In the genomic region with DNA sequence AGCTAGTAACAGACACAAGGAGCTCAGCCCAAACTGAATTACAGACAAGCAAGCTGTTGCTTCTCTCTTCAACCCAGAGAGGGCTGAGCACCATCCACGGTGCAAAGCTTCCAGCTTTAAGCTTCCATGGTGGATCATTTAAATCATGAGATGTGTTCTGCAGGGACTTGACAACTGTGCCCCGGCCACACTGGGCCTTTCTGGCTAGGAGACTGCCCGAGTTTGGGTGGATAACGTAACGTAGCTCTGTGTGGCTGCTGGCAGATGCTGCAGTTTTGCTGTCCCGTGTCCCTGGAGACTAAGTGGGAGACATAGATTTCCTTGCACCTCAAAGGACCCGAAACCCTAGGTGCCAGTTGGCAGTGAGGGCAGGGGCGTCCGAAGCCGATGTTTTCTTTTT, we compare ENCODE assay signal across 25 cellular contexts.
"Had no signal": no experiment of that assay in that cellular context is flagged by ENCODE, and none has a peak within 500 bp of the region (broad histone marks: within the 10 kb centered on the region; RNA-seq: fewer than 3 reads in every experiment).

No MANE protein-coding gene starts in this region.

- H3K36me3 Mint-ChIP-seq: immature natural killer cell, mesothelial cell of epicardium had no signal

- H3K4me3 Mint-ChIP-seq: dendritic cell treated with granulocyte-macrophage colony-stimulating factor and Interleukin-4, amounts not matched to agents 40 ng/mL and 50 ng/mL, for 4 days; effector memory CD8-positive, alpha-beta T cell; endodermal cell; immature natural killer cell; mesothelial cell of epicardium had no signal

- H3K9me3 ChIP-seq: esophagus squamous epithelium, heart left ventricle, left lung, lower lobe of right lung had no signal

- H3K36me3 ChIP-seq: esophagus squamous epithelium, gastroesophageal sphincter, heart left ventricle, left lung, lower lobe of right lung had no signal

- H3K9me3 Mint-ChIP-seq: endodermal cell, mesothelial cell of epicardium had no signal

- H3K4me1 Mint-ChIP-seq: endodermal cell, immature natural killer cell, mesothelial cell of epicardium had no signal

- H3K4me2 ChIP-seq: hepatocyte had no signal

- H3K27me3 ChIP-seq: foreskin keratinocyte, heart left ventricle, hepatocyte, left lung had no signal

- H3K27ac ChIP-seq: epithelial cell of prostate, esophagus squamous epithelium, foreskin keratinocyte, gastroesophageal sphincter, heart left ventricle, hepatocyte, left lung, lower lobe of right lung had no signal

- H3K4me3 ChIP-seq: esophagus squamous epithelium, gastroesophageal sphincter, heart left ventricle, hepatocyte, left lung, lower lobe of right lung, mucosa of descending colon had no signal

- H2AFZ ChIP-seq: hepatocyte had no signal

- H3K27ac Mint-ChIP-seq: dendritic cell treated with granulocyte-macrophage colony-stimulating factor and Interleukin-4, amounts not matched to agents 40 ng/mL and 50 ng/mL, for 4 days; effector memory CD8-positive, alpha-beta T cell; endodermal cell; mesothelial cell of epicardium had no signal

- DNase-seq: cortex of kidney; effector CD8-positive, alpha-beta T cell; effector memory CD8-positive, alpha-beta T cell; endodermal cell; erythroblast; esophagus squamous epithelium; foreskin keratinocyte; heart left ventricle; hypothalamus; immature natural killer cell; islet precursor cell; left cardiac atrium; left lung; left ventricle myocardium superior; lower lobe of right lung; mesenchymal stem cell; mucosa of descending colon had no signal

- H3K27me3 Mint-ChIP-seq: dendritic cell treated with granulocyte-macrophage colony-stimulating factor and Interleukin-4, amounts not matched to agents 40 ng/mL and 50 ng/mL, for 4 days; effector memory CD8-positive, alpha-beta T cell had no signal

- FAIRE-seq: colon, endometrium, frontal cortex had no signal

- H3K4me1 ChIP-seq: esophagus squamous epithelium, foreskin keratinocyte, gastroesophageal sphincter, heart left ventricle, left lung, lower lobe of right lung had no signal
